ENCODE assay signal across 9 cellular contexts in the genomic region with DNA sequence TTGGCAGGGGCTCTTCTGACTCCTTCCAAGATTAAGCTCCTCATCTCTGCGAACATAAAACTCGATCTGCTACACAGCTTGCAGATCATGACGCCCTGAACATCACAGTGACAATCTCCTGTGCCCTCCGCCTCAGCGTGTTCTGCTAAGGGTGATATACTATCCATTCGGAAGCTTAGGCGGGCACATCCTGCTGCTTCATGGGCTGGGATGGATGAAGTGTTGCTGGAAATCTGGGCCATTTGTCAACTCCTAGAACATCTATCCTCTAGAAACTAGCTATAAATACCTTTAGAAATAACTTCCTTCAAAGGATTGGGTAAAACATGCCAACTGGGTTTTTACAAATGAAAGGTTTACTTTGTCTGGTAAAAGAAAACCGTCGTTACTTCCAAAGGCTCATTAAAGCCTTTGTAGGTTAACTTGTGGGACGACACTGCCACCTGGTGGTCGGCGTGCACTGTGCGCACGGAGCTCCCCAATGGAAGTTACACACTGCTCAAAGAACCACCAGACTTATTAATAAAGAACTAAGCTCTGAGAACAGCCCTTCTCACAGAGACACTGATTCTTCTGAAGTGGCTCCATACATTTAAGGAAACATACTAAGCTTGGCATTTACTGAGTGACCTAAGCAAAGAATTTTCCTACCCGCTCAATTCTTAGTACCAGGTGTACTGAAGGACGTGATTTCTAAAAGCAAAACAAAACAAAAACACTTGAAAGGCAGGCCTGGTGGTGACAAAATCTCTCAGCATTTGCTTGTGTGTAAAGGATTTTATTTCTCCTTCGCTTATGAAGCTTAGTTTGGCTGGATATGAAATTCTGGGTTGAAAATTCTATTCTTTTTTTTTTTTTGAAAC. TPM values are rescaled to one million over a fixed set of nuclear protein-coding genes. Genes with fewer than 3 reads are reported as not detected.
DNase-seq lines count a peak whose midpoint lies in the region; ATAC-seq and TF ChIP-seq lines count a peak whose summit lies in the region.
"Had no signal": no experiment of that assay in that cellular context is flagged by ENCODE, and none has a peak within 500 bp of the region (broad histone marks: within the 10 kb centered on the region; RNA-seq: fewer than 3 reads in every experiment).

No MANE protein-coding gene starts in this region.

- no peaks in the 10 kb centered on the region for H3K79me2 ChIP-seq in PC-3 (ENCODE audit: low read length)

- H3K4me1 Mint-ChIP-seq in activated T-cell treated with anti-CD3 and anti-CD28 coated beads, Interleukin-2, amount 50 U/mL, for 4 hours (ENCODE audit: low read depth), result peaks cover 4% of the 10 kb centered on the region
- H3K4me1 Mint-ChIP-seq in naive B cell, result peaks cover 6 to 10% (median 7%) of the 10 kb centered on the region in 3 donors

- no peaks in the 10 kb centered on the region for H3K27me3 ChIP-seq in PC-3 (ENCODE audit: low read length)
- no peaks in the 10 kb centered on the region for H3K27me3 ChIP-seq in esophagus squamous epithelium

- TF ChIP-seq CTCF in PC-3 (conservative IDR thresholded peaks at IDR 0.05; ENCODE audit: low read depth, low read length) (peak; percentile 91), esophagus squamous epithelium (IDR thresholded peaks at IDR 0.05) (peak; percentile 84 to 98 (median 96))

- H4K20me1 ChIP-seq in PC-3 (ENCODE audit: low read length), result no peaks in the 10 kb centered on the region

- H3K36me3 ChIP-seq in PC-3 (ENCODE audit: low read depth, low read length), result no peaks in the 10 kb centered on the region
- peaks cover 0 to 42% (median 0%) of the 10 kb centered on the region in 3 donors for H3K36me3 ChIP-seq in esophagus squamous epithelium

- H3F3A ChIP-seq in PC-3 (ENCODE audit: low read length, unreplicated experiment), result no peaks in the 10 kb centered on the region

- TF ChIP-seq POLR2A in esophagus squamous epithelium (IDR thresholded peaks at IDR 0.05), result no peak

- peak; percentile 76 for DNase-seq in ELR (ENCODE audit: low read depth)
- peak; percentile 68 for DNase-seq in HT1080 (ENCODE audit: low read depth)
- peak; percentile 81 for DNase-seq in PC-3
- DNase-seq in activated T-cell treated with anti-CD3 and anti-CD28 coated beads, Interleukin-2, amount 50 U/mL, for 4 hours, result peak; percentile 93
- no peak for DNase-seq in esophagus squamous epithelium (lab: John Stamatoyannopoulos, UW)
- DNase-seq in naive B cell, result peak; percentile 80
- peak; percentile 88 for DNase-seq in stimulated activated CD8-positive, alpha-beta memory T cell treated with anti-CD3 and anti-CD28 coated beads, Interleukin-7, amount 100 ng/mL, for 24 hours (ENCODE audit: low read depth)

- BruUV-seq in PC-3 (replicated peaks; lab: Mats Ljungman, UMichigan), result no TSS peak

- H3K27ac ChIP-seq in PC-3 (ENCODE audit: low read length) (no peak overlapping the region), esophagus squamous epithelium (peak overlapping the region in 3 of 4 donors; percentile 4 to 57 (median 47))
- H3K27ac ChIP-seq: skin epidermis had no signal

- H3K4me2 ChIP-seq in PC-3 (ENCODE audit: low read length), result peak overlapping the region; percentile 12; the same call in 1 of the 2 replicates

- POLR2A ChIA-PET in PC-3 (lab: Charles Lee; ENCODE audit: unreplicated experiment), result no interaction called here

- no peak overlapping the region for H3K9ac ChIP-seq in PC-3 (ENCODE audit: low read length)

- no peaks in the 10 kb centered on the region for H3K9me2 ChIP-seq in PC-3 (replicated peaks; ENCODE audit: low read length)

- 32 to 38% methylated on average over 16 to 17 of the region's 17 CpGs for WGBS in esophagus squamous epithelium, 2 donors

- CTCF ChIA-PET in PC-3 (lab: Charles Lee), result interaction anchor here (0.6 to 1.4 kb wide), 8 partner anchors 77 to 305 kb away, joined by 3 to 20 read pairs (median 5); no protein-coding TSS in a partner anchor

- H3K36me3 Mint-ChIP-seq in activated T-cell treated with anti-CD3 and anti-CD28 coated beads, Interleukin-2, amount 50 U/mL, for 4 hours (ENCODE audit: insufficient read depth), result peaks cover 22% of the 10 kb centered on the region
- H3K36me3 Mint-ChIP-seq in naive B cell, result peaks cover 17 to 29% of the 10 kb centered on the region in 2 donors

- H3K9me3 Mint-ChIP-seq in activated T-cell treated with anti-CD3 and anti-CD28 coated beads, Interleukin-2, amount 50 U/mL, for 4 hours, result no peaks in the 10 kb centered on the region
- H3K9me3 Mint-ChIP-seq in naive B cell, result peaks cover 0 to 1% (median 0%) of the 10 kb centered on the region in 7 donors

- peaks cover 21% of the 10 kb centered on the region for H3K4me1 ChIP-seq in PC-3 (ENCODE audit: insufficient read depth, low read length)
- peaks cover 5 to 23% (median 7%) of the 10 kb centered on the region in 3 donors for H3K4me1 ChIP-seq in esophagus squamous epithelium

- peak overlapping the region in 1 of 6 donors; percentile 43 for H3K27ac Mint-ChIP-seq in naive B cell

- no peaks in the 10 kb centered on the region for H3K9me3 ChIP-seq in PC-3 (ENCODE audit: low read length)
- H3K9me3 ChIP-seq in esophagus squamous epithelium, result no peaks in the 10 kb centered on the region

- H3K4me3 Mint-ChIP-seq in activated T-cell treated with anti-CD3 and anti-CD28 coated beads, Interleukin-2, amount 50 U/mL, for 4 hours, result no peak overlapping the region
- peak overlapping the region in 1 of 8 donors; percentile 12 for H3K4me3 Mint-ChIP-seq in naive B cell

- H3K27me3 Mint-ChIP-seq in activated T-cell treated with anti-CD3 and anti-CD28 coated beads, Interleukin-2, amount 50 U/mL, for 4 hours (ENCODE audit: low read depth), result no peaks in the 10 kb centered on the region
- no peaks in the 10 kb centered on the region for H3K27me3 Mint-ChIP-seq in naive B cell

- ATAC-seq in PC-3, result peak; percentile 64
- ATAC-seq in activated T-cell treated with anti-CD3 and anti-CD28 coated beads, Interleukin-2, amount 50 U/mL, for 4 hours, result peak; percentile 93 to 95
- ATAC-seq in naive B cell (ENCODE audit: low read depth in 2 of 2), result peak; percentile 99 to 100
- ATAC-seq in HG02852 (IDR thresholded peaks at IDR 0.05; ENCODE audit: unreplicated experiment), result no peak

- intact Hi-C loops in PC-3 (cut with micrococcal nuclease) (loop anchor here (1.0 to 10.0 kb wide), 3 partner anchors 144 to 308 kb away; no protein-coding TSS in a partner anchor), esophagus squamous epithelium (cut with DNase I) (loop anchor here (5.0 to 10.0 kb wide), 3 partner anchors 105 to 295 kb away; no protein-coding TSS in a partner anchor)

- H3K4me3 ChIP-seq in PC-3 (ENCODE audit: low read length), result no peak overlapping the region
- peak overlapping the region in 1 of 4 donors; percentile 13 for H3K4me3 ChIP-seq in esophagus squamous epithelium
- H3K4me3 ChIP-seq: skin epidermis had no signal

- H2AFZ ChIP-seq in PC-3 (ENCODE audit: low read length), result no peak overlapping the region

RNA-seq across cellular contexts. Expression of a gene that starts 21.5 kb away (rescaled TPM):
- 35.2 and 44.0 TPM in 2 replicates for total RNA-seq in HT1080 (2014; rRNA removed; shearing (Covaris generic))
- polyA plus RNA-seq in HT1080 (2015; cell fraction: cytosol; rRNA removed), result 86.4 and 89.0 TPM in 2 replicates
- polyA plus RNA-seq in HT1080 (2015; cell fraction: nucleus; rRNA removed), result 222 and 247 TPM in 2 replicates
- total RNA-seq in PC-3 (2014; rRNA removed), result not detected in 2 replicates
- total RNA-seq in activated T-cell treated with anti-CD3 and anti-CD28 coated beads, Interleukin-2, amount 50 U/mL, for 4 hours, result 1 to 10 TPM; 3.4 to 7.1 (median 3.5) TPM
- total RNA-seq in esophagus squamous epithelium, result 1 to 10 TPM in 2 of 4 donors, under 1 TPM in 2; 0.27 to 3.1 (median 0.92) TPM
- polyA plus RNA-seq in naive B cell (ENCODE audit: low read depth in 6 of 6), result 1 to 10 TPM in 5 of 6 donors, under 1 TPM in 1; 0.46 to 3.6 (median 2.7) TPM
